ENCODE assay signal across 9 cellular contexts in the genomic region with DNA sequence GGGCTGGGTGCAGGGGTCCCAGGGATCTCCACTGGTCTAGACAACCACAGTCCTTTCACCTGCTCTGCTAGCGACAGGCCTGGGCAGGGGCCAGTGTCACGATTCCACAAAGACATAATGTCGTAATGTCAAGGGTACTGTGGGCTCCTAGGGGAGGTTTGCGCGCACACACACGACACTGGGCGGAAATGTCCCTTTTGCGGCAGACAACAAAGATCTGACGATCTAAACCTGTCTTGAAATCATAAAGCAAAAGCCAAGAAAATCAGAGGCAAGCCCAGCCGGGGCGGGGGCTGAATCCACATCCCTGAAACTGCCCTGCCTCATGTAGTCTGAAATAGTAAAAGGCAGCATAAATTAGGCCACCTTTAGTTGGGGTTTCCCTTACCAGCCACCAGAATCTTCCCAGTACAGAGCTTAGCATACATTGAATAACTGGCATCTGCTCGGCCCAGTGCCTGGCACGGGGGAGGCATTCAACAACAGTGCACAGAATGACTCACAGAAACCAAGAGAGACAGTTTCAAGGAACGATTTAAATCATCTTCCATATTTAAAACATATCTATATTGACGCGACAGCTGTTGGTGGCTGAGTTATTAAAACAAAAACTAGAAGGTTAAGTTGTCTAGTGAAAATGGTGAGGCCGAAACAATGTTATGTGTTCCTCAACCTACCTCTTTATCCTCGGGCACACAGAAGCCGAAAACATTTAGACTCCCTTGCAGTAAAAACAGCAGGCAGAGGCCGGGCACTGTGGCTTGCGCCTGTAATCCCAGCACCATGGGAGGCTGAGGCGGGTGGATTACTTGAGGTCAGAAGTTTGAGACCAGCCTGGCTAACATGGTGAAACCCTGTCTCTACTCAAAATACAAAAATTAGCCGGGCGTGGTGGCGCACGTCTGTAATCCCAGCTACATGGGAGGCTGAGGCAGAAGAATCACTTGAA.
DNase-seq lines count a peak whose midpoint lies in the region; ATAC-seq, FAIRE-seq and TF ChIP-seq lines count a peak whose summit lies in the region.
"Had no signal": no experiment of that assay in that cellular context is flagged by ENCODE, and none has a peak within 500 bp of the region (broad histone marks: within the 10 kb centered on the region; RNA-seq: fewer than 3 reads in every experiment).

No MANE protein-coding gene starts in this region.

- in situ Hi-C loops in mammary epithelial cell (cut with MboI; ENCODE audit: low sequenced_read_pairs in 2 of 2) = no loop called here

- H2AFZ ChIP-seq in mammary epithelial cell (ENCODE audit: low read depth, low read length) = no peak overlapping the region

- no peak overlapping the region for H3K27ac ChIP-seq in mammary epithelial cell (ENCODE audit: insufficient read depth, low read depth, low read length)

- CTCF ChIA-PET in mammary epithelial cell (lab: Charles Lee; ENCODE audit: low non-redundant PET) = no interaction called here

- H3K79me2 ChIP-seq in mammary epithelial cell (ENCODE audit: insufficient read depth, low read length) = peaks cover 83% of the 10 kb centered on the region

- TF ChIP-seq CTCF in mammary epithelial cell (conservative IDR thresholded peaks at IDR 0.05 in 1 of 2, IDR thresholded peaks at IDR 0.05 in 1 of 2; ENCODE audit: extremely low read depth in 1 of 2, insufficient read depth in 1 of 2, low read depth in 1 of 2, low read length in 2 of 2) = no peak

- peaks cover 3% of the 10 kb centered on the region for H3K4me1 ChIP-seq in mammary epithelial cell (ENCODE audit: insufficient read depth, low read length)

- H3K9me3 ChIP-seq in mammary epithelial cell (replicated peaks; ENCODE audit: insufficient read depth, low read length) = no peaks in the 10 kb centered on the region

- BruUV-seq in mammary epithelial cell (replicated peaks; lab: Mats Ljungman, UMichigan) = no TSS peak

- ATAC-seq in GM18498 (IDR thresholded peaks at IDR 0.05; ENCODE audit: unreplicated experiment) (peak; percentile 95), GM21529 (IDR thresholded peaks at IDR 0.05; ENCODE audit: unreplicated experiment) (peak; percentile 94)

- no peaks in the 10 kb centered on the region for H4K20me1 ChIP-seq in mammary epithelial cell (ENCODE audit: insufficient read depth, low read length)

- WGBS in mammary epithelial cell (ENCODE audit: low coverage, missing lambda C conversion rate) = 80% methylated on average over 19 of the region's 26 CpGs

- no peak overlapping the region for H3K9ac ChIP-seq in mammary epithelial cell (ENCODE audit: insufficient read depth, low read length)

- no peak overlapping the region for H3K4me3 ChIP-seq in mammary epithelial cell (replicated peaks in 1 of 3; ENCODE audit: insufficient read depth in 1 of 3, low read depth in 2 of 3, low read length in 3 of 3)

- peak; percentile 40 for FAIRE-seq in HTR-8/SVneo (lab: Jason Lieb, UNC)
- FAIRE-seq: islet of Langerhans had no signal

- no peak overlapping the region for H3K4me2 ChIP-seq in mammary epithelial cell (ENCODE audit: insufficient read depth, low read depth, low read length)

- DNase-seq in HTR-8/SVneo (ENCODE audit: insufficient read length, low spot score) (no peak), medulla oblongata (ENCODE audit: extremely low spot score) (peak; percentile 11), mammary epithelial cell (no peak), GDM1 (lab: John Stamatoyannopoulos, UW) (no peak), NOMO-1 treated with DMSO at 0.1 percent for 48 hours (lab: John Stamatoyannopoulos, UW; ENCODE audit: unreplicated experiment) (no peak), NCI-H510A treated with DMSO at 0.1 percent for 48 hours (lab: John Stamatoyannopoulos, UW) (no peak)

- intact Hi-C loops in mammary epithelial cell (cut with micrococcal nuclease) = no loop called here

- H3K36me3 ChIP-seq in mammary epithelial cell (ENCODE audit: insufficient read depth, low read length) = no peaks in the 10 kb centered on the region

- H3K27me3 ChIP-seq in mammary epithelial cell (ENCODE audit: insufficient read depth, low read length) = no peaks in the 10 kb centered on the region

- dilution Hi-C loops in mammary epithelial cell (cut with HindIII; ENCODE audit: low sequenced_read_pairs) = no loop called here
